In the genomic region with DNA sequence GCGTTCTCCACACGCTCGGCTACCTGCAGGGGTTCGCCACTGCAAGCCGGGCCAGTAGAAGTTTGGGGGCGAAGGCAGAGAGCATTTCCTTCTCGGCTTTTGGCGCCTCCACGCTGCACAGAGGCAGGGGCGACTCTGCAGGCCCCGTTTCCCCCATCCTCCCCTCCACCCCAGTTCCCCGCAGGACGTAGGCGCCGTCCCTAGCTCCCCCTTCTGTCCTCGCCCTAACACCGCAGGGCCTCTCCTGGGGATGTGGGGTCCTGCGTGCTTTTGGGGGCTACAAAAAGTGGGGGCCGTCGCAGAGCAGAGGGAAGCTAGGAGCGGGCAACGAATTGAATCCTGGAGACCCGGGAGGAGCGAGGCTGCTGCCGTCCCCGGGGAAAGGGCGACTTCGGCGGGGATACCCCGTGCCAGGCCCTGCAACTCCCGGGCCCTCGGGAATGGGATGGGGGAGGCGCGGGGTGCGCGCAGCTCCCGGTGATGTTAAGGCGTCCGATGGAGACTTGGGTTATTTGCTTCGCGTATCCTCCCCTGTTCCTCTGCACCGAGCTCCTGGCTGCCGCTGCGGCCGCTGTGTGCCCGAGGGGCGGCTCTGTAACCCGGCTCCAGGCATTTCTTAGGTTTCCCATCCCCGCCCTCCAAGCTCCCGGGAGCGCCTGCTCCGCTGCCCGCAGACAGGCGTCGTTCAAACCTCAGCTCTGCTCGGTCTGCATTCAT, we compare ENCODE assay signal across 8 cellular contexts.
A peak's percentile ranks its signal among the peaks of the same experiment; 100 is the strongest.
DNase-seq lines count a peak whose midpoint lies in the region; ATAC-seq and TF ChIP-seq lines count a peak whose summit lies in the region.

No MANE protein-coding gene starts in this region.

- H3K4me3 ChIP-seq in effector memory CD4-positive, alpha-beta T cell (ENCODE audit: insufficient read depth, low read depth, low read length, poor library complexity, severe bottlenecking), result no peak overlapping the region

- no peak for TF ChIP-seq CTCF in nephron progenitor cell (IDR thresholded peaks at IDR 0.05)

- H3K36me3 ChIP-seq in effector memory CD4-positive, alpha-beta T cell (ENCODE audit: control insufficient read depth, insufficient read depth, low read length), result no peaks in the 10 kb centered on the region

- DNase-seq in DMS53 (lab: John Stamatoyannopoulos, UW), result peak; percentile 12
- no peak for DNase-seq in DMS53 treated with DMSO at 0.1 percent for 48 hours (lab: John Stamatoyannopoulos, UW; ENCODE audit: unreplicated experiment)
- peak; percentile 62 for DNase-seq in M059J (ENCODE audit: low read depth)
- DNase-seq in dermis blood vessel endothelial cell, result peak; percentile 12
- DNase-seq in nephron progenitor cell, result peak; percentile 71
- no peak for DNase-seq in OCI-M1 (lab: John Stamatoyannopoulos, UW)
- DNase-seq in effector memory CD4-positive, alpha-beta T cell, result no peak

- peaks cover 5% of the 10 kb centered on the region for H3K4me1 ChIP-seq in effector memory CD4-positive, alpha-beta T cell (ENCODE audit: control insufficient read depth, insufficient read depth, low read length, poor library complexity, severe bottlenecking)

- no peak overlapping the region for H3K27ac Mint-ChIP-seq in nephron progenitor cell

- no peaks in the 10 kb centered on the region for H3K9me3 ChIP-seq in effector memory CD4-positive, alpha-beta T cell (ENCODE audit: control insufficient read depth, low read length)

- peaks cover 13% of the 10 kb centered on the region for H3K27me3 ChIP-seq in effector memory CD4-positive, alpha-beta T cell (replicated peaks; ENCODE audit: control insufficient read depth, insufficient read depth, low read length, poor library complexity, severe bottlenecking)

- H3K4me3 Mint-ChIP-seq in nephron progenitor cell, result peak overlapping the region; percentile 86

- peaks cover 69% of the 10 kb centered on the region for H3K27me3 Mint-ChIP-seq in nephron progenitor cell (ENCODE audit: low read depth, poor library complexity)

- H3K9me3 Mint-ChIP-seq in nephron progenitor cell, result no peaks in the 10 kb centered on the region

- no peak for ATAC-seq in GM18858 (IDR thresholded peaks at IDR 0.05; ENCODE audit: unreplicated experiment)

- peaks cover 28% of the 10 kb centered on the region for H3K4me1 Mint-ChIP-seq in nephron progenitor cell

- no peak overlapping the region for H3K27ac ChIP-seq in effector memory CD4-positive, alpha-beta T cell (ENCODE audit: insufficient read depth, low read length, poor library complexity, severe bottlenecking)

- H3K36me3 Mint-ChIP-seq in nephron progenitor cell (ENCODE audit: low read depth), result no peaks in the 10 kb centered on the region

Comparison
In these comparisons a context has a peak if more than half of its experiments do, and no peak if none do; other contexts are left out.
1. DNase-seq: peak in DMS53 (single experiment), M059J (single experiment), dermis blood vessel endothelial cell (single experiment) and nephron progenitor cell (single experiment); none in DMS53 treated with DMSO at 0.1 percent for 48 hours (single experiment), OCI-M1 (single experiment) and effector memory CD4-positive, alpha-beta T cell (0 of 3).